ENCODE assay signal across 9 cellular contexts in the genomic region with DNA sequence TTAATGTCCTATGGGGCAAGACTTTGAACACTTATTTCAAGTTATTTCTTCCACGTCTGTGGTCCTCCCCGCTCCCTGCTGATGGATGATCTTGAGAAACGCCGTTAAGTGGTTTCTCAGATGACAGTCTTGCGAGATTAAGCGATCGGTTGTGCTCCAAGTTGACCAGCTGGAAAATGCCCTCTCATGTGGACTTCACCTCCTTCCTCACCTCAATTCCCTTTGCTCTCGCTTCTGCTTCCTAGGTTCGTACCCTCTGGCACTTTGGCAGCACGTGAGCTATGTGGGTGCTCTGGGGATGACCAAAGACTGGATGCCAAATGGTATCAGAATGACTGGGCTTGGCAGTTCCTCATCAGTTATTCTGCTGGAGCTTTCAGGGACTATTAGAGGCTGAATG.
"Had no signal": no experiment of that assay in that cellular context is flagged by ENCODE, and none has a peak within 500 bp of the region (broad histone marks: within the 10 kb centered on the region; RNA-seq: fewer than 3 reads in every experiment).

No MANE protein-coding gene starts in this region.

- H2AFZ ChIP-seq: GM23248 had no signal

- H3K27ac Mint-ChIP-seq: HFFc6 had no signal

- ATAC-seq: HCT116, HepG2, K562 had no signal

- H3K9ac ChIP-seq: GM23248 had no signal

- H3K9me3 ChIP-seq: HAP-1 had no signal

- H3K4me3 ChIP-seq: GM23248, HAP-1, K562 had no signal

- H3K27ac ChIP-seq: GM23248, HL-60 had no signal

- H3K36me3 ChIP-seq: HAP-1 had no signal

- H3K4me1 ChIP-seq: HAP-1 had no signal

- DNase-seq: GM23248, GOT3, H7, HFFc6 had no signal

- H3K4me3 Mint-ChIP-seq: HFFc6 had no signal
